In genomic region chr3:51748327-51748726, GRCh38 we compare ENCODE assay signal across 38 cellular contexts. TPM values are rescaled to one million over a fixed set of nuclear protein-coding genes. Genes with fewer than 3 reads are reported as not detected.
"Had no signal": no experiment of that assay in that cellular context is flagged by ENCODE, and none has a peak within 500 bp of the region (broad histone marks: within the 10 kb centered on the region; RNA-seq: fewer than 3 reads in every experiment).

No MANE protein-coding gene starts in this region.

- FAIRE-seq: keratinocyte had no signal

- H3K27me3 Mint-ChIP-seq: progenitor cell of endocrine pancreas; stimulated activated memory B cell treated with anti-CD40 and anti-IgM and Interleukin-4, amounts not matched to agents 10 μg/mL and 1 μg/mL and 100 μg/mL, for 72 hours had no signal

- H3K4me1 Mint-ChIP-seq: mesothelial cell of epicardium, nephron progenitor cell, neural progenitor cell had no signal

- H3K4me1 ChIP-seq: left lung, lower lobe of right lung, neural progenitor cell, right atrium auricular region, right lobe of liver, suprapubic skin, tibial artery, upper lobe of right lung, uterus had no signal

- H3K4me2 ChIP-seq: neural progenitor cell, smooth muscle cell had no signal

- ATAC-seq: left colon; left lung; lower lobe of right lung; natural killer cell; right lobe of liver; stimulated activated memory B cell treated with anti-CD40 and anti-IgM and Interleukin-4, amounts not matched to agents 10 μg/mL and 1 μg/mL and 100 μg/mL, for 72 hours; upper lobe of right lung had no signal

- DNase-seq: hippocampal formation; kidney glomerular epithelial cell; left colon; left lung; lower lobe of right lung; mammary epithelial cell; mesenchymal stem cell; naive B cell; natural killer cell; nephron progenitor cell; occipital lobe; ovary; right lobe of liver; stimulated activated CD4-positive, alpha-beta T cell treated with anti-CD3 and anti-CD28 coated beads, Interleukin-1b, Interleukin-23, amount 100 ng/mL, for 48 hours; stimulated activated CD4-positive, alpha-beta T cell treated with anti-CD3 and anti-CD28 coated beads, Interleukin-2, amount 100 ng/mL, for 48 hours; stimulated activated CD4-positive, alpha-beta T cell treated with anti-CD3 and anti-CD28 coated beads, Interleukin-4, amount 100 ng/mL, for 4 hours; stimulated activated CD8-positive, alpha-beta memory T cell treated with anti-CD3 and anti-CD28 coated beads, Interleukin-4, amount 100 ng/mL, for 48 hours; stimulated activated naive CD4-positive, alpha-beta T cell treated with Interleukin-2 at 50 U/mL for 16 hours; tibial artery; trophoblast cell; upper lobe of right lung; uterus had no signal

- H3K4me3 ChIP-seq: left lung, lower lobe of right lung, neural progenitor cell, ovary, right atrium auricular region, right lobe of liver, smooth muscle cell, suprapubic skin, thoracic aorta, tibial artery, upper lobe of right lung, uterus had no signal

- H3K36me3 Mint-ChIP-seq: mesothelial cell of epicardium; naive B cell; natural killer cell; neural progenitor cell; stimulated activated memory B cell treated with anti-CD40 and anti-IgM and Interleukin-4, amounts not matched to agents 10 μg/mL and 1 μg/mL and 100 μg/mL, for 72 hours had no signal

- H3K27ac Mint-ChIP-seq: mesothelial cell of epicardium; naive B cell; natural killer cell; nephron progenitor cell; neural progenitor cell; progenitor cell of endocrine pancreas; stimulated activated memory B cell treated with anti-CD40 and anti-IgM and Interleukin-4, amounts not matched to agents 10 μg/mL and 1 μg/mL and 100 μg/mL, for 72 hours had no signal

- H3K4me3 Mint-ChIP-seq: mesothelial cell of epicardium; naive B cell; natural killer cell; nephron progenitor cell; neural progenitor cell; stimulated activated memory B cell treated with anti-CD40 and anti-IgM and Interleukin-4, amounts not matched to agents 10 μg/mL and 1 μg/mL and 100 μg/mL, for 72 hours had no signal

- H3K9me3 ChIP-seq: lower lobe of right lung, neutrophil, ovary, right atrium auricular region, right lobe of liver, suprapubic skin, thoracic aorta, tibial artery, upper lobe of right lung, uterus had no signal

- H3K9me3 Mint-ChIP-seq: natural killer cell; stimulated activated memory B cell treated with anti-CD40 and anti-IgM and Interleukin-4, amounts not matched to agents 10 μg/mL and 1 μg/mL and 100 μg/mL, for 72 hours had no signal

- H3K27ac ChIP-seq: left lung, lower lobe of right lung, neural progenitor cell, neutrophil, ovary, right atrium auricular region, right lobe of liver, suprapubic skin, thoracic aorta, tibial artery, upper lobe of right lung, uterus had no signal

- H3K36me3 ChIP-seq: left lung, lower lobe of right lung, neural progenitor cell, neutrophil, ovary, right atrium auricular region, right lobe of liver, suprapubic skin, thoracic aorta, tibial artery, upper lobe of right lung, uterus had no signal

RNA-seq across cellular contexts. Expression of gene IQCF6, which starts 30.7 kb away (rescaled TPM):
- total RNA-seq: left colon, left lung, liver, lower lobe of right lung, mammary epithelial cell, mesothelial cell of epicardium, mononuclear cell, natural killer cell, occipital lobe, ovary, progenitor cell of endocrine pancreas, pulmonary artery endothelial cell, renal cortical epithelial cell, right atrium auricular region, right lobe of liver, skeletal muscle tissue, smooth muscle cell, subcutaneous adipose tissue, suprapubic skin, thoracic aorta, upper lobe of right lung, uterus had no signal
- polyA plus RNA-seq: keratinocyte, liver, mammary epithelial cell, ovary, smooth muscle cell had no signal

RNA-seq across cellular contexts. Expression of gene GRM2, which starts 41.5 kb away (rescaled TPM):
- total RNA-seq: left colon, pulmonary artery endothelial cell, skeletal muscle tissue had no signal
